In genomic region chr12:131896080-131896810, GRCh38 we compare ENCODE assay signal across 8 cellular contexts. TPM values are rescaled to one million over a fixed set of nuclear protein-coding genes. Genes with fewer than 3 reads are reported as not detected.
DNase-seq lines count a peak whose midpoint lies in the region; ATAC-seq and TF ChIP-seq lines count a peak whose summit lies in the region.

No MANE protein-coding gene starts in this region.

- H3K36me3 ChIP-seq in Caco-2 (ENCODE audit: control insufficient read depth, insufficient read depth, low read length) (no peaks in the 10 kb centered on the region; the same call in 1 of the 2 replicates), HUES64 (ENCODE audit: insufficient read depth, low read length) (peaks cover 10% of the 10 kb centered on the region), SJSA1 (peaks cover 12% of the 10 kb centered on the region)

- peak overlapping the region; percentile 85 for H3K27ac Mint-ChIP-seq in Caco-2 (ENCODE audit: unreplicated experiment)
- no peak overlapping the region for H3K27ac Mint-ChIP-seq in activated naive CD8-positive, alpha-beta T cell
- peak overlapping the region; percentile 81 for H3K27ac Mint-ChIP-seq in glutamatergic neuron (ENCODE audit: unreplicated experiment)

- H3K36me3 Mint-ChIP-seq in Caco-2 (ENCODE audit: insufficient read depth, unreplicated experiment): peaks cover 30% of the 10 kb centered on the region
- H3K36me3 Mint-ChIP-seq in activated naive CD8-positive, alpha-beta T cell: no peaks in the 10 kb centered on the region
- H3K36me3 Mint-ChIP-seq in glutamatergic neuron (ENCODE audit: unreplicated experiment): no peaks in the 10 kb centered on the region

- no peaks in the 10 kb centered on the region for H3K9me3 Mint-ChIP-seq in Caco-2 (ENCODE audit: unreplicated experiment)
- H3K9me3 Mint-ChIP-seq in activated naive CD8-positive, alpha-beta T cell (ENCODE audit: low read depth): no peaks in the 10 kb centered on the region
- peaks cover 8% of the 10 kb centered on the region for H3K9me3 Mint-ChIP-seq in glutamatergic neuron (ENCODE audit: unreplicated experiment)

- no peaks in the 10 kb centered on the region for H3K9me3 ChIP-seq in Caco-2
- no peaks in the 10 kb centered on the region for H3K9me3 ChIP-seq in HUES64 (ENCODE audit: insufficient read depth, low read depth, low read length)
- H3K9me3 ChIP-seq in SJSA1 (replicated peaks): no peaks in the 10 kb centered on the region

- peak; percentile 65 for ATAC-seq in GM21447 (IDR thresholded peaks at IDR 0.05; ENCODE audit: unreplicated experiment)

- POLR2A ChIA-PET in Caco-2 (lab: Charles Lee): no interaction called here

- H3K4me1 ChIP-seq in Caco-2 (peaks cover 5% of the 10 kb centered on the region; the same call in 1 of the 2 replicates), HUES64 (ENCODE audit: insufficient read depth, low read length) (peaks cover 5% of the 10 kb centered on the region; the same call in 1 of the 2 replicates), SJSA1 (replicated peaks) (peaks cover 18% of the 10 kb centered on the region)

- H3K27me3 Mint-ChIP-seq in Caco-2 (ENCODE audit: insufficient read depth, unreplicated experiment): no peaks in the 10 kb centered on the region
- H3K27me3 Mint-ChIP-seq in activated naive CD8-positive, alpha-beta T cell: no peaks in the 10 kb centered on the region
- H3K27me3 Mint-ChIP-seq in glutamatergic neuron (ENCODE audit: unreplicated experiment): peaks cover 10% of the 10 kb centered on the region

- H3K27ac ChIP-seq in HUES64 (ENCODE audit: low read depth, low read length) (peak overlapping the region; percentile 84), SJSA1 (peak overlapping the region; percentile 56)

- H3K4me1 Mint-ChIP-seq in Caco-2 (ENCODE audit: low read depth, unreplicated experiment): peaks cover 7% of the 10 kb centered on the region
- H3K4me1 Mint-ChIP-seq in activated naive CD8-positive, alpha-beta T cell (ENCODE audit: low read depth): peaks cover 18% of the 10 kb centered on the region
- peaks cover 13% of the 10 kb centered on the region for H3K4me1 Mint-ChIP-seq in glutamatergic neuron (ENCODE audit: low read depth, unreplicated experiment)

- H3K4me3 ChIP-seq in Caco-2 (ENCODE audit: low read depth, low read length) (peak overlapping the region; percentile 75), HUES64 (ENCODE audit: low read length) (peak overlapping the region; percentile 73), SJSA1 (peak overlapping the region; percentile 72)

- H3K9ac ChIP-seq in HUES64 (ENCODE audit: low read depth, low read length): peak overlapping the region; percentile 72

- TF ChIP-seq CTCF in Caco-2 (IDR thresholded peaks at IDR 0.05; ENCODE audit: insufficient read depth in 1 of 2, low read depth in 1 of 2, low read length in 1 of 2, severe bottlenecking in 1 of 2, unreplicated experiment in 1 of 2) (no peak), glutamatergic neuron (IDR thresholded peaks at IDR 0.05; ENCODE audit: partially characterized antibody, unreplicated experiment) (no peak)

- intact Hi-C loops in Caco-2 (cut with micrococcal nuclease; ENCODE audit: unreplicated experiment): loop anchor here (1.0 to 5.0 kb wide), 3 partner anchors 33 to 59 kb away; partner anchors contain the start of gene PUS1

- H3K4me3 Mint-ChIP-seq in Caco-2 (ENCODE audit: unreplicated experiment) (peak overlapping the region; percentile 83), glutamatergic neuron (ENCODE audit: unreplicated experiment) (peak overlapping the region; percentile 87)
- peak overlapping the region; percentile 84 for H3K4me3 Mint-ChIP-seq in activated naive CD8-positive, alpha-beta T cell

- H3K27me3 ChIP-seq in Caco-2 (replicated peaks; ENCODE audit: control insufficient read depth, insufficient read depth, low read length) (no peaks in the 10 kb centered on the region), HUES64 (ENCODE audit: insufficient read depth, low read length) (no peaks in the 10 kb centered on the region), SJSA1 (replicated peaks) (no peaks in the 10 kb centered on the region)

- BruUV-seq in Caco-2 (replicated peaks; lab: Mats Ljungman, UMichigan): no TSS peak

- CTCF ChIA-PET in Caco-2 (lab: Charles Lee): no interaction called here

- WGBS in HUES64: 8% methylated on average over 39 of the region's 39 CpGs

- peak; percentile 91 to 92 for DNase-seq in Caco-2
- DNase-seq in SJSA1 (ENCODE audit: low read depth in 1 of 2, low spot score in 2 of 2): peak; percentile 82 to 88
- peak; percentile 90 for DNase-seq in glutamatergic neuron
- DNase-seq in occipital lobe (lab: John Stamatoyannopoulos, UW): peak; percentile 80
- DNase-seq in superior temporal gyrus (ENCODE audit: extremely low spot score): peak; percentile 63

RNA-seq across cellular contexts. Expression of gene ULK1, which starts 1.8 kb away (rescaled TPM):
- total RNA-seq in Caco-2 (2022): 61.1 and 63.8 TPM in 2 replicates
- polyA plus RNA-seq in HUES64 (2013, experiment 1 of 2): 23.2 TPM
- polyA plus RNA-seq in HUES64 (2013, experiment 2 of 2): 27.8 TPM
- total RNA-seq in SJSA1 (2014; rRNA removed; shearing (Covaris generic)): 1.5 and 2.9 TPM in 2 replicates
- 168 TPM for total RNA-seq in glutamatergic neuron (ENCODE audit: unreplicated experiment)
- 7.8 TPM for total RNA-seq in occipital lobe

RNA-seq across cellular contexts. Expression of gene PUS1, which starts 32.8 kb away (rescaled TPM):
- total RNA-seq in Caco-2 (2022): 65.6 and 71.9 TPM in 2 replicates
- polyA plus RNA-seq in HUES64 (2013, experiment 1 of 2): 53.9 TPM
- polyA plus RNA-seq in HUES64 (2013, experiment 2 of 2): 37.2 TPM
- total RNA-seq in SJSA1 (2014; rRNA removed; shearing (Covaris generic)): 7.0 and 14.3 TPM in 2 replicates
- total RNA-seq in glutamatergic neuron (ENCODE audit: unreplicated experiment): 28.1 TPM
- 5.6 TPM for total RNA-seq in occipital lobe

RNA-seq across cellular contexts. Expression of gene EP400, which starts 53.5 kb away (rescaled TPM):
- total RNA-seq in Caco-2 (2022) (60.5 and 63.0 TPM in 2 replicates), glutamatergic neuron (ENCODE audit: unreplicated experiment) (85.8 TPM), occipital lobe (11.7 TPM)
- 24.5 TPM for polyA plus RNA-seq in HUES64 (2013, experiment 1 of 2)
- 27.7 TPM for polyA plus RNA-seq in HUES64 (2013, experiment 2 of 2)
- total RNA-seq in SJSA1 (2014; rRNA removed; shearing (Covaris generic)): 9.7 and 10.3 TPM in 2 replicates

Comparison
In these comparisons a context has a peak if more than half of its experiments do, and no peak if none do; other contexts are left out.
1. Peak in every context shown above with its lines: DNase-seq, ATAC-seq, H3K4me3 ChIP-seq and H3K27ac ChIP-seq.